In the genomic region with DNA sequence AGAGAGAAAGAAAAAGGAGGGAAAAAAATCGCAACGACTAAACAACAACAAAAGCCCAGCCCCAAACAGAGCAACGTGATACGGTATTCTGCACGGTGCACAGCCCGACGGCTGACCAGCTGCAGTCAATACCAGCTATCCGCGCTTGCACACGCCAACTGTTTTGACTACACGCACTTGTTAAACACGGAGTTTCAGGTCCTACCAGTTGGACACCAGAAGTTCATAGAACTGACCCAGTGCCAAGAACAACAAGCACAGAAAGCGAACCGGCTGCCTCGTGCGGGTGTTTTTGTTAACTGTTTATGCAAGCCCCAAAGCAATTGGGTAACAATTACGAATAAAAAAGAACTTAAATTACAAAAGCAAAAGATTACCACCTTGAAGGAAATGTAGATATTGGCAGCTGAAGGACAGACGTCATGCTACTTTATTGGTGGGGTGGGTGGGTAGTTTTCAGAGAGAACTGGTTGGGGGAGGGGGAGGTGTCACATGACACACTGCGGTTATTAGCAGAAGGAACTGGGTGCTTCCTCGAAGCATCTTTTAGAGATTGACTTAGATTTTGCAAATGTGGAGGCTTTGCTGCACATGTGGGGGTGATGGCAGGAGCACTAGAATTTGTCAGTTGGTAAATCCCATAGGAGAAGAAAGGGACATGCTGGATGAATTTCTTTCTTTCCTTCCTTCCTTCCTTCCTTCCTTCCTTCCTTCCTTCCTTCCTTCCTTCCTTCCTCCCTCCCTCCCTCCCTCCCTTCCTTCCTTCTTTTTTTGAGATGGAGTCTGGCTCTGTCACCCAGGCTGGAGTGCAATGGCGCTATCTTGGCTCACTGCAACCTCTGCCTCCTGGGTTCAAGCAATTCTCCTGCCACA, we compare ENCODE assay signal across 1 cellular context.
TF ChIP-seq lines count a peak whose summit lies in the region.

No MANE protein-coding gene starts in this region.

TF ChIP-seq in H1, 55 proteins besides CTCF, POLR2A, EP300 and RAD21:
- TF ChIP-seq E2F6 (IDR thresholded peaks at IDR 0.05) (peak; percentile 81), MAX (IDR thresholded peaks at IDR 0.05) (peak; percentile 59), ASH2L (IDR thresholded peaks at IDR 0.05; ENCODE audit: low read length) (peak; percentile 50), SP1 (IDR thresholded peaks at IDR 0.05; ENCODE audit: low read depth, low read length) (0 out of 2 replicates have a peak, but pooled peaks have one; percentile 9), TAF7 (optimal IDR thresholded peaks at IDR 0.05; ENCODE audit: borderline replicate concordance, low read depth, low read length) (peak; percentile 20), ZNF274 (IDR thresholded peaks at IDR 0.05; ENCODE audit: borderline replicate concordance, extremely low read depth, low read length) (no peak), CEBPB (IDR thresholded peaks at IDR 0.05; ENCODE audit: low read depth, low read length) (0 out of 2 replicates have a peak, but pooled peaks have one; percentile 2), POLR2AphosphoS5 (IDR thresholded peaks at IDR 0.05; ENCODE audit: low read depth, low read length) (0 out of 2 replicates have a peak, but pooled peaks have one; percentile 36), CREB1 (IDR thresholded peaks at IDR 0.05) (0 out of 2 replicates have a peak, but pooled peaks have one; percentile 28), JUN (IDR thresholded peaks at IDR 0.05; ENCODE audit: low read depth, low read length) (no peak)
- TF ChIP-seq, protein P1, sequence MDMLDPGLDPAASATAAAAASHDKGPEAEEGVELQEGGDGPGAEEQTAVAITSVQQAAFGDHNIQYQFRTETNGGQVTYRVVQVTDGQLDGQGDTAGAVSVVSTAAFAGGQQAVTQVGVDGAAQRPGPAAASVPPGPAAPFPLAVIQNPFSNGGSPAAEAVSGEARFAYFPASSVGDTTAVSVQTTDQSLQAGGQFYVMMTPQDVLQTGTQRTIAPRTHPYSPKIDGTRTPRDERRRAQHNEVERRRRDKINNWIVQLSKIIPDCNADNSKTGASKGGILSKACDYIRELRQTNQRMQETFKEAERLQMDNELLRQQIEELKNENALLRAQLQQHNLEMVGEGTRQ (IDR thresholded peaks at IDR 0.05; ENCODE audit: low read length): peak; percentile 43
TF ChIP-seq in H1: peak in this region for 9.
